ENCODE assay signal across 25 cellular contexts in genomic region chr14:89648510-89648909, GRCh38.
"Had no signal": no experiment of that assay in that cellular context is flagged by ENCODE, and none has a peak within 500 bp of the region (broad histone marks: within the 10 kb centered on the region; RNA-seq: fewer than 3 reads in every experiment).

No MANE protein-coding gene starts in this region.

- H3K36me3 ChIP-seq: esophagus muscularis mucosa, gastroesophageal sphincter, heart left ventricle, lower lobe of right lung, neural progenitor cell, prostate gland, thyroid gland had no signal

- H3K27ac Mint-ChIP-seq: activated T-cell treated with anti-CD3 and anti-CD28 coated beads, Interleukin-2, amount 50 U/mL, for 24 hours; activated T-helper 17 cell treated with anti-CD3 and anti-CD28 coated beads, Interleukin-2, amount 50 U/mL, for 72 hours; effector memory CD8-positive, alpha-beta T cell; T-helper 17 cell had no signal

- H3K4me3 ChIP-seq: esophagus muscularis mucosa, gastroesophageal sphincter, heart left ventricle, lower lobe of right lung, neural progenitor cell, prostate gland, SK-N-MC, thyroid gland had no signal

- H3K4me2 ChIP-seq: neural progenitor cell had no signal

- H3K4me1 Mint-ChIP-seq: neural progenitor cell, T-helper 17 cell had no signal

- H3K9me3 Mint-ChIP-seq: activated T-helper 17 cell treated with anti-CD3 and anti-CD28 coated beads, Interleukin-2, amount 50 U/mL, for 72 hours; effector memory CD8-positive, alpha-beta T cell; neural progenitor cell had no signal

- H3K9ac ChIP-seq: neural progenitor cell had no signal

- H3K27ac ChIP-seq: esophagus muscularis mucosa, gastroesophageal sphincter, heart left ventricle, lower lobe of right lung, neural progenitor cell, prostate gland, SK-N-MC, thyroid gland, VCaP had no signal

- H3K9me3 ChIP-seq: esophagus muscularis mucosa, gastroesophageal sphincter, heart left ventricle, lower lobe of right lung, prostate gland, thyroid gland had no signal

- H3K4me3 Mint-ChIP-seq: activated T-cell treated with anti-CD3 and anti-CD28 coated beads, Interleukin-2, amount 50 U/mL, for 24 hours; activated T-helper 17 cell treated with anti-CD3 and anti-CD28 coated beads, Interleukin-2, amount 50 U/mL, for 72 hours; effector memory CD8-positive, alpha-beta T cell; naive thymus-derived CD8-positive, alpha-beta T cell; neural progenitor cell; T-helper 17 cell had no signal

- H3K27me3 Mint-ChIP-seq: activated T-cell treated with anti-CD3 and anti-CD28 coated beads, Interleukin-2, amount 50 U/mL, for 24 hours; activated T-helper 17 cell treated with anti-CD3 and anti-CD28 coated beads, Interleukin-2, amount 50 U/mL, for 72 hours; effector memory CD8-positive, alpha-beta T cell; naive thymus-derived CD8-positive, alpha-beta T cell; T-helper 17 cell had no signal

- DNase-seq: activated CD4-positive, alpha-beta T cell treated with anti-CD3 and anti-CD28 coated beads for 1 hour; activated CD8-positive, alpha-beta memory T cell treated with anti-CD3 and anti-CD28 coated beads for 24 hours; activated CD8-positive, alpha-beta memory T cell treated with anti-CD3 and anti-CD28 coated beads, Interleukin-2, amount 50 U/mL, for 4 hours; activated naive CD4-positive, alpha-beta T cell treated with Interleukin-2 at 50 U/mL for 16 hours; activated T-cell treated with anti-CD3 and anti-CD28 coated beads, Interleukin-2, amount 50 U/mL, for 24 hours; anterior cingulate cortex; central memory CD4-positive, alpha-beta T cell; effector memory CD8-positive, alpha-beta T cell; heart left ventricle; islet precursor cell; left colon; lower lobe of right lung; naive thymus-derived CD8-positive, alpha-beta T cell; stimulated activated CD4-positive, alpha-beta T cell treated with anti-CD3 and anti-CD28 coated beads, Interleukin-4, amount 100 ng/mL, for 24 hours; stimulated activated naive CD8-positive, alpha-beta T cell treated with anti-CD3 and anti-CD28 coated beads, Interleukin-15, Interleukin-2, amounts not matched to agents 100 U/mL and 50 U/mL, for 24 hours; SW 1271; T-helper 17 cell; thyroid gland had no signal

- H2AFZ ChIP-seq: neural progenitor cell had no signal

- ATAC-seq: activated T-helper 17 cell treated with anti-CD3 and anti-CD28 coated beads, Interleukin-2, amount 50 U/mL, for 72 hours; effector memory CD8-positive, alpha-beta T cell; gastroesophageal sphincter; heart left ventricle; left colon; lower lobe of right lung; naive thymus-derived CD8-positive, alpha-beta T cell; stimulated activated naive CD8-positive, alpha-beta T cell treated with anti-CD3 and anti-CD28 coated beads, Interleukin-15, Interleukin-2, amounts not matched to agents 100 U/mL and 50 U/mL, for 24 hours; T-helper 17 cell had no signal

- H3K4me1 ChIP-seq: esophagus muscularis mucosa, gastroesophageal sphincter, heart left ventricle, lower lobe of right lung, neural progenitor cell, prostate gland, thyroid gland had no signal

- H3K36me3 Mint-ChIP-seq: naive thymus-derived CD8-positive, alpha-beta T cell; neural progenitor cell had no signal

- H3K27me3 ChIP-seq: esophagus muscularis mucosa, gastroesophageal sphincter, heart left ventricle, neural progenitor cell, thyroid gland had no signal
